In genomic region chr4:2932561-2932950, GRCh38 we compare ENCODE assay signal across 11 cellular contexts. TPM values are rescaled to one million over a fixed set of nuclear protein-coding genes. Genes with fewer than 3 reads are reported as not detected.
DNase-seq lines count a peak whose midpoint lies in the region; ATAC-seq, FAIRE-seq and TF ChIP-seq lines count a peak whose summit lies in the region.
"Had no signal": no experiment of that assay in that cellular context is flagged by ENCODE, and none has a peak within 500 bp of the region (broad histone marks: within the 10 kb centered on the region; RNA-seq: fewer than 3 reads in every experiment).

No MANE protein-coding gene starts in this region.

- H3K9ac ChIP-seq in astrocyte (ENCODE audit: low read length), result no peak overlapping the region
- H3K9ac ChIP-seq: parathyroid adenoma had no signal

- H3K27ac ChIP-seq in astrocyte (ENCODE audit: low read depth, low read length), result no peak overlapping the region
- H3K27ac ChIP-seq: parathyroid adenoma had no signal

- peak overlapping the region; percentile 92 for H3K4me3 Mint-ChIP-seq in astrocyte (ENCODE audit: unreplicated experiment)
- peak overlapping the region; percentile 80 for H3K4me3 Mint-ChIP-seq in mesothelial cell of epicardium

- H3K79me2 ChIP-seq in astrocyte (ENCODE audit: insufficient read depth, low read length), result peaks cover 49% of the 10 kb centered on the region
- H3K79me2 ChIP-seq: parathyroid adenoma had no signal

- peak; percentile 67 for DNase-seq in cardiac septum (ENCODE audit: low spot score)
- DNase-seq in left cardiac atrium, result no peak
- no peak for DNase-seq in astrocyte (ENCODE audit: low read depth)
- DNase-seq in mesothelial cell of epicardium (ENCODE audit: low spot score in 2 of 2, unreplicated experiment in 2 of 2), result no peak
- no peak for DNase-seq in HEK293T (ENCODE audit: extremely low spot score)
- DNase-seq in HT-29 (ENCODE audit: low spot score), result no peak
- DNase-seq: activated CD4-positive, alpha-beta T cell treated with anti-CD3 and anti-CD28 coated beads for 1 hour; NCI-H1048 had no signal

- FAIRE-seq in astrocyte (lab: Jason Lieb, UNC), result no peak

- no peaks in the 10 kb centered on the region for H3K9me3 Mint-ChIP-seq in astrocyte (ENCODE audit: unreplicated experiment)
- H3K9me3 Mint-ChIP-seq in mesothelial cell of epicardium, result no peaks in the 10 kb centered on the region

- POLR2A ChIA-PET in HEK293T (lab: Yijun Ruan, JAX), result no interaction called here

- H3K27me3 Mint-ChIP-seq in astrocyte (ENCODE audit: low read depth, unreplicated experiment) (no peaks in the 10 kb centered on the region), mesothelial cell of epicardium (ENCODE audit: low read depth) (no peaks in the 10 kb centered on the region)

- no peak for TF ChIP-seq CTCF in astrocyte (IDR thresholded peaks at IDR 0.05; ENCODE audit: insufficient read depth, low read depth, low read length)
- no peak for TF ChIP-seq CTCF in mesothelial cell of epicardium (IDR thresholded peaks at IDR 0.05; ENCODE audit: unreplicated experiment)

- peak overlapping the region; percentile 93 for H3K4me2 ChIP-seq in astrocyte (ENCODE audit: low read length)

- H3K4me1 Mint-ChIP-seq in astrocyte (ENCODE audit: low read depth, unreplicated experiment), result peaks cover 23% of the 10 kb centered on the region
- peaks cover 28% of the 10 kb centered on the region for H3K4me1 Mint-ChIP-seq in mesothelial cell of epicardium

- peak overlapping the region; percentile 63 for H3K4me3 ChIP-seq in astrocyte (ENCODE audit: insufficient read depth, low read depth, low read length)

- H3K27ac Mint-ChIP-seq in astrocyte (ENCODE audit: unreplicated experiment) (peak overlapping the region; percentile 85), mesothelial cell of epicardium (no peak overlapping the region)

- H3K9me3 ChIP-seq in astrocyte (ENCODE audit: insufficient read depth, low read depth, low read length), result no peaks in the 10 kb centered on the region

- CTCF ChIA-PET in HEK293T (lab: Yijun Ruan, JAX), result no interaction called here

- no peak for ATAC-seq in left cardiac atrium
- ATAC-seq in HG03175 (IDR thresholded peaks at IDR 0.05; ENCODE audit: unreplicated experiment), result no peak
- ATAC-seq in GM18873 (IDR thresholded peaks at IDR 0.05; ENCODE audit: low FRiP score, unreplicated experiment), result no peak

- H3K36me3 Mint-ChIP-seq in astrocyte (ENCODE audit: low read depth, unreplicated experiment), result peaks cover 11% of the 10 kb centered on the region
- H3K36me3 Mint-ChIP-seq in mesothelial cell of epicardium, result peaks cover 14% of the 10 kb centered on the region

- H2AFZ ChIP-seq in astrocyte (ENCODE audit: low read depth, low read length), result no peak overlapping the region
- H2AFZ ChIP-seq: parathyroid adenoma had no signal

- H3K4me1 ChIP-seq in astrocyte (ENCODE audit: insufficient read depth, low read length), result peaks cover 43% of the 10 kb centered on the region

- H3K36me3 ChIP-seq in astrocyte (ENCODE audit: insufficient read depth, low read length), result peaks cover 13% of the 10 kb centered on the region

- intact Hi-C loops in cardiac septum (cut with DNase I), result loop anchor here (5.0 kb wide), 1 partner anchor 90 kb away; the partner anchor contains the start of gene ADD1
- intact Hi-C loops in left cardiac atrium (cut with DNase I), result loop anchor here in 1 of 2 donors (10.0 kb wide), 2 partner anchors 88 to 168 kb away; partner anchors contain the start of gene ADD1

- H3K27me3 ChIP-seq in astrocyte (ENCODE audit: insufficient read depth, low read length), result no peaks in the 10 kb centered on the region

- peaks cover 66% of the 10 kb centered on the region for H4K20me1 ChIP-seq in astrocyte (ENCODE audit: insufficient read depth, low read length)

TF ChIP-seq in HEK293T, 16 proteins besides CTCF, POLR2A, EP300 and RAD21:
- TF ChIP-seq CTBP1 (IDR thresholded peaks at IDR 0.05; ENCODE audit: borderline replicate concordance) (no peak), HDGF (IDR thresholded peaks at IDR 0.05; ENCODE audit: borderline replicate concordance) (no peak), NFRKB (IDR thresholded peaks at IDR 0.05) (no peak), ARNT (IDR thresholded peaks at IDR 0.05) (no peak), ELF4 (IDR thresholded peaks at IDR 0.05) (no peak), ZNF384 (IDR thresholded peaks at IDR 0.05) (no peak), LEF1 (IDR thresholded peaks at IDR 0.05; ENCODE audit: borderline replicate concordance) (no peak)

RNA-seq across cellular contexts. Expression of gene NOP14, which starts 30.6 kb away (rescaled TPM):
- 16.1 TPM for total RNA-seq in cardiac septum
- 10 to 100 TPM; 14.4 to 22.9 TPM for total RNA-seq in left cardiac atrium
- total RNA-seq in astrocyte, result 28.3 and 35.3 TPM in 2 replicates
- 27.3 to 30.5 TPM (median 28.5 TPM) in 3 replicates for total RNA-seq in mesothelial cell of epicardium
- total RNA-seq in HT-29 (2014; rRNA removed; shearing (Covaris generic)), result 26.2 and 29.2 TPM in 2 replicates

RNA-seq across cellular contexts. Expression of gene GRK4, which starts 30.8 kb away (rescaled TPM):
- total RNA-seq in cardiac septum (13.5 TPM), left cardiac atrium (10 to 100 TPM in 1 of 2 donors, 1 to 10 TPM in 1; 8.5 to 11.5 TPM), astrocyte (6.7 and 8.5 TPM in 2 replicates), mesothelial cell of epicardium (16.2 to 18.4 TPM (median 18.3 TPM) in 3 replicates)
- 2.3 and 3.7 TPM in 2 replicates for total RNA-seq in HT-29 (2014; rRNA removed; shearing (Covaris generic))
